8 cellular contexts compared by ENCODE assay signal in the genomic region with DNA sequence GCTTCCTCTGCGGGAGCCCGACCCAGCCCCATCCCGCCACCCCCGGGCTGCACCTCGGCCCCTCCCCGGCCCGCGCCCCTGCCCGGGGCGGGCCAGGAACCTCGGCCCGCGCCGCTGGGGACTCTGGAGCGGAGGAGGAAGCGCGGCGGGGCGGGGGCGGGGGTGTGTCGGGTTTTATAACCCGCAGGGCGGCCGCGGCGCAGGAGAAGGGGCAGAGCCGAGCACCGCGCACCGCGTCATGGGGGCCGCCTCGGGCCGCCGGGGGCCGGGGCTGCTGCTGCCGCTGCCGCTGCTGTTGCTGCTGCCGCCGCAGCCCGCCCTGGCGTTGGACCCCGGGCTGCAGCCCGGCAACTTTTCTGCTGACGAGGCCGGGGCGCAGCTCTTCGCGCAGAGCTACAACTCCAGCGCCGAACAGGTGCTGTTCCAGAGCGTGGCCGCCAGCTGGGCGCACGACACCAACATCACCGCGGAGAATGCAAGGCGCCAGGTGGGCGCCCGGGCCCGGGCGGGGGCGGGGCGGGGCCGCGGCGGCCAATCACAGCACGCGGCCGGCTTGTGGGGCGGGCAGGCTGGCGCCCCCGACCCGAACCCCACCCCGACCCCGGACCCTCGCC. TPM values are rescaled to one million over a fixed set of nuclear protein-coding genes. Genes with fewer than 3 reads are reported as not detected.
DNase-seq lines count a peak whose midpoint lies in the region; ATAC-seq and TF ChIP-seq lines count a peak whose summit lies in the region.

Gene ACE (plus strand): TSS at position 205 of the 614 bp plus-strand sequence. CDS start 34 bp downstream, at position 239.

- peak; percentile 64 for ATAC-seq in stimulated activated effector memory CD8-positive, alpha-beta T cell treated with anti-CD3 and anti-CD28 coated beads, Interleukin-12 subunit alpha, Interleukin-12 subunit beta, amount 100 ng/mL, for 72 hours
- ATAC-seq in GM18870 (IDR thresholded peaks at IDR 0.05; ENCODE audit: unreplicated experiment) (no peak), GM18858 (IDR thresholded peaks at IDR 0.05; ENCODE audit: unreplicated experiment) (no peak)

- WGBS in liver = under 1% methylated on average over 77 of the region's 77 CpGs

- H3K36me3 ChIP-seq in KMS-11 (ENCODE audit: insufficient read depth) (no peaks in the 10 kb centered on the region), liver (ENCODE audit: control insufficient read depth in 4 of 4, insufficient read depth in 3 of 4, low read depth in 1 of 4, low read length in 3 of 4) (no peaks in the 10 kb centered on the region)

- peaks cover 4% of the 10 kb centered on the region for H3K4me1 ChIP-seq in KMS-11 (ENCODE audit: low read depth, poor library complexity, severe bottlenecking)
- H3K4me1 ChIP-seq in liver (ENCODE audit: control insufficient read depth in 4 of 4, insufficient read depth in 4 of 4, low read length in 3 of 4) = peaks cover 5 to 16% (median 10%) of the 10 kb centered on the region in 4 donors

- TF ChIP-seq CTCF in GM12864 (IDR thresholded peaks at IDR 0.05; ENCODE audit: low read depth, low read length, missing control alignments) (peak; percentile 9), KMS-11 (conservative IDR thresholded peaks at IDR 0.05; ENCODE audit: low read depth, low read length) (no peak), chondrocyte (IDR thresholded peaks at IDR 0.05) (no peak), liver (IDR thresholded peaks at IDR 0.05; ENCODE audit: low read depth, low read length, missing input control) (no peak)

- no peak for DNase-seq in GM12864 (ENCODE audit: low read depth)
- peak; percentile 25 for DNase-seq in T-helper 22 cell (ENCODE audit: low read depth)
- DNase-seq in chondrocyte (ENCODE audit: low spot score) = peak; percentile 61
- peak in 1 of 2 donors; percentile 56 for DNase-seq in stimulated activated effector memory CD8-positive, alpha-beta T cell treated with anti-CD3 and anti-CD28 coated beads, Interleukin-12 subunit alpha, Interleukin-12 subunit beta, amount 100 ng/mL, for 72 hours (ENCODE audit: low spot score in 2 of 2)

- H3K79me2 ChIP-seq in KMS-11 (ENCODE audit: insufficient read depth, low read depth) = no peaks in the 10 kb centered on the region

- peaks cover 11% of the 10 kb centered on the region for H3K4me1 Mint-ChIP-seq in chondrocyte (ENCODE audit: low read depth)
- peaks cover 25% of the 10 kb centered on the region for H3K4me1 Mint-ChIP-seq in stimulated activated effector memory CD8-positive, alpha-beta T cell treated with anti-CD3 and anti-CD28 coated beads, Interleukin-12 subunit alpha, Interleukin-12 subunit beta, amount 100 ng/mL, for 72 hours

- no peaks in the 10 kb centered on the region for H4K20me1 ChIP-seq in KMS-11 (ENCODE audit: insufficient read depth)

- H3K4me3 ChIP-seq in GM12864 (ENCODE audit: low read depth, low read length) (peak within 1 kb of the TSS; percentile 32; the same call in 1 of the 2 replicates), KMS-11 (IDR thresholded peaks at IDR 0.05; ENCODE audit: insufficient read depth, low read depth, low read length) (no peak within 1 kb of the TSS), liver (ENCODE audit: low read depth in 1 of 3, low read length in 3 of 3) (peak within 1 kb of the TSS in 2 of 3 donors; percentile 41 to 57)

- H3K4me3 Mint-ChIP-seq in chondrocyte (ENCODE audit: unreplicated experiment) = peak within 1 kb of the TSS; percentile 75
- H3K4me3 Mint-ChIP-seq in stimulated activated effector memory CD8-positive, alpha-beta T cell treated with anti-CD3 and anti-CD28 coated beads, Interleukin-12 subunit alpha, Interleukin-12 subunit beta, amount 100 ng/mL, for 72 hours = peak within 1 kb of the TSS; percentile 76

- H3K9me3 Mint-ChIP-seq in chondrocyte (ENCODE audit: low read depth) = no peaks in the 10 kb centered on the region
- H3K9me3 Mint-ChIP-seq in stimulated activated effector memory CD8-positive, alpha-beta T cell treated with anti-CD3 and anti-CD28 coated beads, Interleukin-12 subunit alpha, Interleukin-12 subunit beta, amount 100 ng/mL, for 72 hours = no peaks in the 10 kb centered on the region

- H3K36me3 Mint-ChIP-seq in chondrocyte (ENCODE audit: low read depth) = no peaks in the 10 kb centered on the region
- H3K36me3 Mint-ChIP-seq in stimulated activated effector memory CD8-positive, alpha-beta T cell treated with anti-CD3 and anti-CD28 coated beads, Interleukin-12 subunit alpha, Interleukin-12 subunit beta, amount 100 ng/mL, for 72 hours = no peaks in the 10 kb centered on the region

- no peak for TF ChIP-seq RAD21 in liver (IDR thresholded peaks at IDR 0.05)

- H2AFZ ChIP-seq in KMS-11 (ENCODE audit: low read depth) = peak within 1 kb of the TSS; percentile 41; the same call in 1 of the 2 replicates

- H3K4me2 ChIP-seq in KMS-11 = peak within 1 kb of the TSS; percentile 57

- no peaks in the 10 kb centered on the region for H3K9me3 ChIP-seq in liver (ENCODE audit: control insufficient read depth in 4 of 4, low read length in 3 of 4)

- no peak within 1 kb of the TSS for H3K27ac Mint-ChIP-seq in chondrocyte (ENCODE audit: unreplicated experiment)
- peak within 1 kb of the TSS; percentile 20 for H3K27ac Mint-ChIP-seq in stimulated activated effector memory CD8-positive, alpha-beta T cell treated with anti-CD3 and anti-CD28 coated beads, Interleukin-12 subunit alpha, Interleukin-12 subunit beta, amount 100 ng/mL, for 72 hours

- peaks cover 48% of the 10 kb centered on the region for H3K27me3 ChIP-seq in KMS-11 (ENCODE audit: insufficient read depth, low read depth)
- H3K27me3 ChIP-seq in liver (ENCODE audit: control insufficient read depth in 4 of 4, insufficient read depth in 4 of 4, low read length in 3 of 4) = peaks cover 0 to 8% (median 4%) of the 10 kb centered on the region in 4 donors

- H3K27ac ChIP-seq in KMS-11 (no peak within 1 kb of the TSS), liver (ENCODE audit: low read depth in 1 of 2, low read length in 2 of 2) (no peak within 1 kb of the TSS)

- H3K9ac ChIP-seq in KMS-11 = no peak within 1 kb of the TSS
- H3K9ac ChIP-seq in liver (ENCODE audit: low read depth in 1 of 2, low read length in 2 of 2) = no peak within 1 kb of the TSS

- peaks cover 20% of the 10 kb centered on the region for H3K27me3 Mint-ChIP-seq in chondrocyte (ENCODE audit: low read depth)

TF ChIP-seq in liver, 16 proteins besides CTCF, POLR2A, EP300 and RAD21:
- TF ChIP-seq, protein P1, sequence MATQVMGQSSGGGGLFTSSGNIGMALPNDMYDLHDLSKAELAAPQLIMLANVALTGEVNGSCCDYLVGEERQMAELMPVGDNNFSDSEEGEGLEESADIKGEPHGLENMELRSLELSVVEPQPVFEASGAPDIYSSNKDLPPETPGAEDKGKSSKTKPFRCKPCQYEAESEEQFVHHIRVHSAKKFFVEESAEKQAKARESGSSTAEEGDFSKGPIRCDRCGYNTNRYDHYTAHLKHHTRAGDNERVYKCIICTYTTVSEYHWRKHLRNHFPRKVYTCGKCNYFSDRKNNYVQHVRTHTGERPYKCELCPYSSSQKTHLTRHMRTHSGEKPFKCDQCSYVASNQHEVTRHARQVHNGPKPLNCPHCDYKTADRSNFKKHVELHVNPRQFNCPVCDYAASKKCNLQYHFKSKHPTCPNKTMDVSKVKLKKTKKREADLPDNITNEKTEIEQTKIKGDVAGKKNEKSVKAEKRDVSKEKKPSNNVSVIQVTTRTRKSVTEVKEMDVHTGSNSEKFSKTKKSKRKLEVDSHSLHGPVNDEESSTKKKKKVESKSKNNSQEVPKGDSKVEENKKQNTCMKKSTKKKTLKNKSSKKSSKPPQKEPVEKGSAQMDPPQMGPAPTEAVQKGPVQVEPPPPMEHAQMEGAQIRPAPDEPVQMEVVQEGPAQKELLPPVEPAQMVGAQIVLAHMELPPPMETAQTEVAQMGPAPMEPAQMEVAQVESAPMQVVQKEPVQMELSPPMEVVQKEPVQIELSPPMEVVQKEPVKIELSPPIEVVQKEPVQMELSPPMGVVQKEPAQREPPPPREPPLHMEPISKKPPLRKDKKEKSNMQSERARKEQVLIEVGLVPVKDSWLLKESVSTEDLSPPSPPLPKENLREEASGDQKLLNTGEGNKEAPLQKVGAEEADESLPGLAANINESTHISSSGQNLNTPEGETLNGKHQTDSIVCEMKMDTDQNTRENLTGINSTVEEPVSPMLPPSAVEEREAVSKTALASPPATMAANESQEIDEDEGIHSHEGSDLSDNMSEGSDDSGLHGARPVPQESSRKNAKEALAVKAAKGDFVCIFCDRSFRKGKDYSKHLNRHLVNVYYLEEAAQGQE (IDR thresholded peaks at IDR 0.05) = no peak
- no peak for TF ChIP-seq HNF4G (IDR thresholded peaks at IDR 0.05)
- no peak for TF ChIP-seq GABPA (IDR thresholded peaks at IDR 0.05 in 1 of 2, conservative IDR thresholded peaks at IDR 0.05 in 1 of 2)
- TF ChIP-seq, protein P2, sequence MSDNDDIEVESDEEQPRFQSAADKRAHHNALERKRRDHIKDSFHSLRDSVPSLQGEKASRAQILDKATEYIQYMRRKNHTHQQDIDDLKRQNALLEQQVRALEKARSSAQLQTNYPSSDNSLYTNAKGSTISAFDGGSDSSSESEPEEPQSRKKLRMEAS (IDR thresholded peaks at IDR 0.05) = no peak
- TF ChIP-seq FOXA1 (IDR thresholded peaks at IDR 0.05) = no peak
- TF ChIP-seq ATF3 (IDR thresholded peaks at IDR 0.05) = no peak
- TF ChIP-seq FOXA2 (IDR thresholded peaks at IDR 0.05) = no peak
- TF ChIP-seq YY1 (IDR thresholded peaks at IDR 0.05) = no peak
- TF ChIP-seq RXRA (IDR thresholded peaks at IDR 0.05) = no peak
- no peak for TF ChIP-seq ZBTB33 (IDR thresholded peaks at IDR 0.05)

RNA-seq across cellular contexts. Expression of gene ACE, which starts in this region (rescaled TPM):
- 0.28 to 0.68 TPM (median 0.52 TPM) in 3 replicates for total RNA-seq in chondrocyte
- 1 to 10 TPM; 2.1 to 6.9 TPM for total RNA-seq in liver
- 1 to 10 TPM; 1.1 to 2.7 TPM for polyA plus RNA-seq in liver

Comparison
In these comparisons a context has a peak if more than half of its experiments do, and no peak if none do; other contexts are left out.
1. Peak in DNase-seq in chondrocyte; RNA of the gene not detected or under 1 TPM.